In genomic region chr2:204635478-204635877, GRCh38 we compare ENCODE assay signal across 30 cellular contexts.
"Had no signal": no experiment of that assay in that cellular context is flagged by ENCODE, and none has a peak within 500 bp of the region (broad histone marks: within the 10 kb centered on the region; RNA-seq: fewer than 3 reads in every experiment).

No MANE protein-coding gene starts in this region.

- H3K27me3 ChIP-seq: brain microvascular endothelial cell, cardiac muscle cell, Peyer's patch had no signal

- H3K4me3 ChIP-seq: cardiac muscle cell, Peyer's patch had no signal

- DNase-seq: activated CD4-positive, alpha-beta memory T cell treated with anti-CD3 and anti-CD28 coated beads, Interleukin-2, amount 10 ng/mL, durations not matched to agents 7 days and 5 days; activated CD4-positive, alpha-beta T cell treated with anti-CD3 and anti-CD28 coated beads for 1 hour; activated CD4-positive, alpha-beta T cell treated with anti-CD3 and anti-CD28 coated beads for 48 hours; activated CD4-positive, CD25-positive, alpha-beta regulatory T cell; activated CD8-positive, alpha-beta memory T cell treated with anti-CD3 and anti-CD28 coated beads for 24 hours; activated CD8-positive, alpha-beta memory T cell treated with anti-CD3 and anti-CD28 coated beads, Interleukin-2, amount 10 ng/mL, durations not matched to agents 7 days and 5 days; activated CD8-positive, alpha-beta memory T cell treated with anti-CD3 and anti-CD28 coated beads, Interleukin-2, amount 50 U/mL, for 48 hours; activated effector memory CD4-positive, alpha-beta T cell treated with Interleukin-2 at 50 U/mL for 16 hours; activated naive CD4-positive, alpha-beta T cell treated with anti-CD3 and anti-CD28 coated beads, Interleukin-2, amount 10 ng/mL, durations not matched to agents 7 days and 5 days; activated naive CD8-positive, alpha-beta T cell treated with anti-CD3 and anti-CD28 coated beads for 36 hours; activated T-cell treated with anti-CD3 and anti-CD28 coated beads, Interleukin-2, amount 50 U/mL, for 48 hours; amniotic stem cell; aorta; brain microvascular endothelial cell; NCI-H1048; NCI-H1105 treated with DMSO at 0.1 percent for 48 hours; NCI-H1436; NCI-H1694; NCI-H1930; NCI-H2081 treated with DMSO at 0.1 percent for 48 hours; NCI-H345; NCI-H524 treated with DMSO at 0.1 percent for 48 hours; Peyer's patch; SIG-M5; SW 1271; T-helper 1 cell; T-helper 2 cell; T-helper 9 cell; WERI-Rb-1 had no signal

- H3K9me3 ChIP-seq: Peyer's patch had no signal

- H3K36me3 ChIP-seq: brain microvascular endothelial cell, cardiac muscle cell, Peyer's patch, WERI-Rb-1 had no signal
